In the genomic region with DNA sequence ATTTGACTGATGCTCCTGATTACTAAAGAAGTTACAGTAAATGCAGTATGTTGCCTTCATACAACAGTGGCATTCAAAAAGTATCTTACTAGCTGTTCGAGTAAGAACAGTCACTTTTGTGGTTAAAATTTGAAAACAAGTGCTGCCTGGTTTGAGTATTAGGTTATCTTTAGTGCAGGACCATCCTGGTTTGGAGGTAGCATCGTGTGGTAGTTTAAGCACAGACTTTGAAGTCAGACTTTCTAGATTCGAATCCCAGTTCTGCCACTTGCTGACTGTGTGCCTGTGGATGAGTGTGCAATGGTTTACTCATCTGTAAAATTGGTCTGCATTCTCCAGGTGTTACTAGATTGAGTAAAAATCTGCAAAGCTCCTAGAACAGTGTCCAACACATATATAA, we compare ENCODE assay signal across 15 cellular contexts.
DNase-seq lines count a peak whose midpoint lies in the region; ATAC-seq lines count a peak whose summit lies in the region.
"Had no signal": no experiment of that assay in that cellular context is flagged by ENCODE, and none has a peak within 500 bp of the region (broad histone marks: within the 10 kb centered on the region; RNA-seq: fewer than 3 reads in every experiment).

No MANE protein-coding gene starts in this region.

- ATAC-seq in GM18511 (IDR thresholded peaks at IDR 0.05; ENCODE audit: unreplicated experiment) (peak; percentile 70), GM19455 (IDR thresholded peaks at IDR 0.05; ENCODE audit: unreplicated experiment) (peak; percentile 73), HG02759 (IDR thresholded peaks at IDR 0.05; ENCODE audit: unreplicated experiment) (peak; percentile 73), HG03342 (IDR thresholded peaks at IDR 0.05; ENCODE audit: unreplicated experiment) (peak; percentile 53)
- ATAC-seq: gastroesophageal sphincter; Panc1; stimulated activated naive CD8-positive, alpha-beta T cell treated with anti-CD3 and anti-CD28 coated beads, Interleukin-15, amount 100 ng/mL, for 72 hours had no signal

- no peak for DNase-seq in stimulated activated CD4-positive, alpha-beta T cell treated with anti-CD3 and anti-CD28 coated beads, Interleukin-4, amount 100 ng/mL, for 24 hours
- no peak for DNase-seq in COR-L47 (lab: John Stamatoyannopoulos, UW)
- no peak for DNase-seq in DMS114 treated with DMSO at 0.1 percent for 48 hours (lab: John Stamatoyannopoulos, UW; ENCODE audit: unreplicated experiment)
- no peak for DNase-seq in superior temporal gyrus (ENCODE audit: extremely low spot score)
- DNase-seq: activated CD4-positive, alpha-beta T cell treated with anti-CD3 and anti-CD28 coated beads for 48 hours; activated gamma-delta T cell; brain microvascular endothelial cell; DMS79; stimulated activated naive CD8-positive, alpha-beta T cell treated with anti-CD3 and anti-CD28 coated beads, Interleukin-15, amount 100 ng/mL, for 72 hours had no signal
